Comparison of ENCODE assay signal across 8 cellular contexts in genomic region chr6:70412797-70413113, GRCh38. TPM values are rescaled to one million over a fixed set of nuclear protein-coding genes. Genes with fewer than 3 reads are reported as not detected.
DNase-seq lines count a peak whose midpoint lies in the region; ATAC-seq and TF ChIP-seq lines count a peak whose summit lies in the region.

No MANE protein-coding gene starts in this region.

- TF ChIP-seq CTCF in AG10803 (conservative IDR thresholded peaks at IDR 0.05; ENCODE audit: low read length) (no peak), mesothelial cell of epicardium (IDR thresholded peaks at IDR 0.05; ENCODE audit: unreplicated experiment) (no peak)

- peaks cover 24% of the 10 kb centered on the region for H3K4me1 Mint-ChIP-seq in central memory CD8-positive, alpha-beta T cell
- peaks cover 16% of the 10 kb centered on the region for H3K4me1 Mint-ChIP-seq in mesothelial cell of epicardium

- H3K27me3 Mint-ChIP-seq in central memory CD8-positive, alpha-beta T cell: no peaks in the 10 kb centered on the region
- peaks cover 8% of the 10 kb centered on the region for H3K27me3 Mint-ChIP-seq in mesothelial cell of epicardium (ENCODE audit: low read depth)

- H3K9me3 Mint-ChIP-seq in central memory CD8-positive, alpha-beta T cell: no peaks in the 10 kb centered on the region
- no peaks in the 10 kb centered on the region for H3K9me3 Mint-ChIP-seq in mesothelial cell of epicardium

- H3K27ac Mint-ChIP-seq in central memory CD8-positive, alpha-beta T cell (ENCODE audit: low read depth): peak overlapping the region; percentile 93
- H3K27ac Mint-ChIP-seq in mesothelial cell of epicardium: peak overlapping the region; percentile 92

- H3K4me3 Mint-ChIP-seq in central memory CD8-positive, alpha-beta T cell: peak overlapping the region; percentile 90
- peak overlapping the region; percentile 93 for H3K4me3 Mint-ChIP-seq in mesothelial cell of epicardium

- peak overlapping the region; percentile 90 for H3K4me3 ChIP-seq in AG10803 (ENCODE audit: low read length)

- DNase-seq in AG10803 (ENCODE audit: low read depth) (no peak), mesothelial cell of epicardium (ENCODE audit: low spot score in 2 of 2, unreplicated experiment in 2 of 2) (no peak), NCI-H1105 treated with DMSO at 0.1 percent for 48 hours (lab: John Stamatoyannopoulos, UW) (no peak), occipital lobe (lab: John Stamatoyannopoulos, UW) (no peak), NCI-H748 treated with DMSO at 0.1 percent for 48 hours (lab: John Stamatoyannopoulos, UW) (no peak)
- no peak for DNase-seq in central memory CD8-positive, alpha-beta T cell (ENCODE audit: low spot score in 2 of 2)

- peaks cover 11% of the 10 kb centered on the region for H3K36me3 Mint-ChIP-seq in central memory CD8-positive, alpha-beta T cell (ENCODE audit: insufficient read depth)
- no peaks in the 10 kb centered on the region for H3K36me3 Mint-ChIP-seq in mesothelial cell of epicardium

- peak; percentile 20 for ATAC-seq in GM21360 (IDR thresholded peaks at IDR 0.05; ENCODE audit: unreplicated experiment)
- peak; percentile 7 for ATAC-seq in HG03565 (IDR thresholded peaks at IDR 0.05; ENCODE audit: unreplicated experiment)
- ATAC-seq in central memory CD8-positive, alpha-beta T cell (replicated peaks; ENCODE audit: extremely low read depth, poor library complexity, severe bottlenecking): no peak

RNA-seq across cellular contexts. Expression of gene FAM135A, which starts 0.6 kb away (rescaled TPM):
- total RNA-seq in mesothelial cell of epicardium (21.5 to 24.8 TPM (median 22.7 TPM) in 3 replicates), occipital lobe (161 TPM)
